Comparison of ENCODE assay signal across 19 cellular contexts in the genomic region with DNA sequence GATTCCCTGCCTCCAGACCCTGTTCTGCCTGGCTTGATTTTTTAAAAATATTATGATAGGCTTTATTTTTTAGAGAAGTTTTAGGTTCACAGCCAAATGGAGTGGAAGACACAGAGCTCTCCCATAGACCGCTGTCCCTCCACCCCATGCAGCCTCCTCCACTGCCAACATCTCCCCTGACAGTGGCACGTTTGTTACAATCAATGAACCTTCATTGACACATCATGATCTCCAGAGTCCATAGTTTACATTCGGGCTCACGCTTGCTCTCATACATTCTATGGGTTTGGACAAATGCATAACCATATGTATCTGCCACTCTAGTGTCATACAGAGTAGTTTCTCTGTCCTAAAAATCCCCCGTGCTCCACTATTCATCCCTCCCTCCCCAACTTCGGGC. TPM values are rescaled to one million over a fixed set of nuclear protein-coding genes. Genes with fewer than 3 reads are reported as not detected.
DNase-seq lines count a peak whose midpoint lies in the region; ATAC-seq, FAIRE-seq and TF ChIP-seq lines count a peak whose summit lies in the region.
"Had no signal": no experiment of that assay in that cellular context is flagged by ENCODE, and none has a peak within 500 bp of the region (broad histone marks: within the 10 kb centered on the region; RNA-seq: fewer than 3 reads in every experiment).

No MANE protein-coding gene starts in this region.

- no peak overlapping the region for H3K4me3 ChIP-seq in left ventricle myocardium inferior
- H3K4me3 ChIP-seq in heart right ventricle = no peak overlapping the region
- no peak overlapping the region for H3K4me3 ChIP-seq in right cardiac atrium (ENCODE audit: low read length)
- no peak overlapping the region for H3K4me3 ChIP-seq in kidney (ENCODE audit: low read length in 2 of 2)
- H3K4me3 ChIP-seq: GM23248 had no signal

- no peak for FAIRE-seq in kidney (lab: Jason Lieb, UNC)
- FAIRE-seq: GM12891, H1 had no signal

- ATAC-seq in heart right ventricle (no peak), right cardiac atrium (no peak), HG02852 (IDR thresholded peaks at IDR 0.05; ENCODE audit: unreplicated experiment) (no peak)

- DNase-seq in left ventricle myocardium inferior = no peak
- DNase-seq in heart right ventricle = no peak
- DNase-seq in right cardiac atrium = peak in 1 of 3 donors; percentile 3
- peak; percentile 8 for DNase-seq in kidney
- peak; percentile 1 for DNase-seq in posterior vena cava (ENCODE audit: low spot score)
- no peak for DNase-seq in chondrocyte (ENCODE audit: low spot score)
- DNase-seq: C1 segment of cervical spinal cord; Calu3; CD4-positive, alpha-beta memory T cell; COR-L47; DMS53; DMS79 treated with DMSO at 0.1 percent for 48 hours; GF-D8; GM23248; H7; HCEC 1CT had no signal

- H3K9me3 ChIP-seq in left ventricle myocardium inferior (replicated peaks) (no peaks in the 10 kb centered on the region), heart right ventricle (no peaks in the 10 kb centered on the region), right cardiac atrium (ENCODE audit: control insufficient read depth, low read length) (no peaks in the 10 kb centered on the region), kidney (ENCODE audit: control insufficient read depth in 1 of 2, low read length in 2 of 2) (no peaks in the 10 kb centered on the region)

- no peaks in the 10 kb centered on the region for H3K36me3 Mint-ChIP-seq in chondrocyte (ENCODE audit: low read depth)
- H3K36me3 Mint-ChIP-seq: CD4-positive, alpha-beta memory T cell had no signal

- intact Hi-C loops in left ventricle myocardium inferior (cut with micrococcal nuclease) = no loop called here
- intact Hi-C loops in heart right ventricle (cut with DNase I) = no loop called here
- intact Hi-C loops in right cardiac atrium (cut with DNase I) = no loop called here
- intact Hi-C loops in kidney (cut with DNase I) = no loop called here
- intact Hi-C loops in posterior vena cava (cut with DNase I) = no loop called here

- peaks cover 46% of the 10 kb centered on the region for H3K4me1 ChIP-seq in left ventricle myocardium inferior
- peaks cover 0 to 44% (median 11%) of the 10 kb centered on the region in 9 donors for H3K4me1 ChIP-seq in heart right ventricle
- no peaks in the 10 kb centered on the region for H3K4me1 ChIP-seq in right cardiac atrium (ENCODE audit: control insufficient read depth, insufficient read depth, low read length)
- H3K4me1 ChIP-seq in kidney (ENCODE audit: control insufficient read depth in 1 of 2, insufficient read depth in 1 of 2, low read depth in 1 of 2, low read length in 2 of 2) = peaks cover 4 to 13% of the 10 kb centered on the region in 2 donors

- no peaks in the 10 kb centered on the region for H3K9me3 Mint-ChIP-seq in chondrocyte (ENCODE audit: low read depth)
- H3K9me3 Mint-ChIP-seq: CD4-positive, alpha-beta memory T cell had no signal

- H3K36me3 ChIP-seq in left ventricle myocardium inferior = no peaks in the 10 kb centered on the region
- no peaks in the 10 kb centered on the region for H3K36me3 ChIP-seq in heart right ventricle
- H3K36me3 ChIP-seq in kidney (ENCODE audit: control insufficient read depth in 1 of 2, insufficient read depth in 2 of 2, low read length in 2 of 2) = no peaks in the 10 kb centered on the region

- H3K4me1 Mint-ChIP-seq in chondrocyte (ENCODE audit: low read depth) = no peaks in the 10 kb centered on the region
- H3K4me1 Mint-ChIP-seq: CD4-positive, alpha-beta memory T cell had no signal

- no peak for TF ChIP-seq CTCF in left ventricle myocardium inferior (IDR thresholded peaks at IDR 0.05; ENCODE audit: borderline replicate concordance)
- TF ChIP-seq CTCF in heart right ventricle (IDR thresholded peaks at IDR 0.05) = no peak
- TF ChIP-seq CTCF in kidney (IDR thresholded peaks at IDR 0.05; ENCODE audit: borderline replicate concordance, extremely low read depth, insufficient read depth) = no peak
- TF ChIP-seq CTCF in chondrocyte (IDR thresholded peaks at IDR 0.05) = no peak

- peaks cover 22% of the 10 kb centered on the region for H3K27me3 Mint-ChIP-seq in chondrocyte (ENCODE audit: low read depth)

- peak overlapping the region; percentile 89 for H3K27ac ChIP-seq in left ventricle myocardium inferior (replicated peaks)
- peak overlapping the region in 4 of 10 donors; percentile 16 to 68 (median 40) for H3K27ac ChIP-seq in heart right ventricle
- peak overlapping the region; percentile 51 for H3K27ac ChIP-seq in right cardiac atrium (ENCODE audit: low read length)
- H3K27ac ChIP-seq in kidney (ENCODE audit: low read depth in 2 of 2, low read length in 2 of 2) = no peak overlapping the region
- H3K27ac ChIP-seq: GM23248 had no signal

- no peak overlapping the region for H3K4me3 Mint-ChIP-seq in chondrocyte (ENCODE audit: unreplicated experiment)
- H3K4me3 Mint-ChIP-seq: CD4-positive, alpha-beta memory T cell had no signal

- no peak overlapping the region for H3K9ac ChIP-seq in kidney (ENCODE audit: low read length in 2 of 2)
- H3K9ac ChIP-seq: GM23248 had no signal

- no peaks in the 10 kb centered on the region for H3K27me3 ChIP-seq in left ventricle myocardium inferior (ENCODE audit: low read depth)
- no peaks in the 10 kb centered on the region for H3K27me3 ChIP-seq in heart right ventricle
- no peaks in the 10 kb centered on the region for H3K27me3 ChIP-seq in right cardiac atrium (ENCODE audit: control insufficient read depth, insufficient read depth)

- no peak overlapping the region for H3K27ac Mint-ChIP-seq in chondrocyte (ENCODE audit: unreplicated experiment)

- 81 to 87% methylated on average over 6 of the region's 6 CpGs for WGBS in heart right ventricle, 2 donors
- WGBS in right cardiac atrium = 81% methylated on average over 6 of the region's 6 CpGs

RNA-seq across cellular contexts. Expression of a gene that starts 15.9 kb away (rescaled TPM):
- total RNA-seq in left ventricle myocardium inferior (104 TPM), heart right ventricle (100 to 1,000 TPM in 2 of 10 donors, 10 to 100 TPM in 8; 64.8 to 124 (median 77.0) TPM), right cardiac atrium (100 to 1,000 TPM; 102 to 158 (median 117) TPM), kidney (69.4 TPM), posterior vena cava (10 to 100 TPM; 17.8 to 29.6 TPM), chondrocyte (6.6 to 10.1 TPM (median 9.1 TPM) in 3 replicates)
- polyA plus RNA-seq in heart right ventricle (10 to 100 TPM; 21.6 to 70.2 TPM), right cardiac atrium (50.1 TPM), kidney (ENCODE audit: insufficient read depth, low read depth, low replicate concordance) (15.1 TPM)

Comparison
In these comparisons a context has a peak if more than half of its experiments do, and no peak if none do; other contexts are left out.
1. DNase-seq: peak in kidney (single experiment) and posterior vena cava (single experiment); none in left ventricle myocardium inferior (single experiment), heart right ventricle (0 of 2) and chondrocyte (single experiment).
2. H3K27ac ChIP-seq: peak in left ventricle myocardium inferior (single experiment) and right cardiac atrium (single experiment); none in kidney (0 of 2).